ENCODE assay signal across 11 cellular contexts in the genomic region with DNA sequence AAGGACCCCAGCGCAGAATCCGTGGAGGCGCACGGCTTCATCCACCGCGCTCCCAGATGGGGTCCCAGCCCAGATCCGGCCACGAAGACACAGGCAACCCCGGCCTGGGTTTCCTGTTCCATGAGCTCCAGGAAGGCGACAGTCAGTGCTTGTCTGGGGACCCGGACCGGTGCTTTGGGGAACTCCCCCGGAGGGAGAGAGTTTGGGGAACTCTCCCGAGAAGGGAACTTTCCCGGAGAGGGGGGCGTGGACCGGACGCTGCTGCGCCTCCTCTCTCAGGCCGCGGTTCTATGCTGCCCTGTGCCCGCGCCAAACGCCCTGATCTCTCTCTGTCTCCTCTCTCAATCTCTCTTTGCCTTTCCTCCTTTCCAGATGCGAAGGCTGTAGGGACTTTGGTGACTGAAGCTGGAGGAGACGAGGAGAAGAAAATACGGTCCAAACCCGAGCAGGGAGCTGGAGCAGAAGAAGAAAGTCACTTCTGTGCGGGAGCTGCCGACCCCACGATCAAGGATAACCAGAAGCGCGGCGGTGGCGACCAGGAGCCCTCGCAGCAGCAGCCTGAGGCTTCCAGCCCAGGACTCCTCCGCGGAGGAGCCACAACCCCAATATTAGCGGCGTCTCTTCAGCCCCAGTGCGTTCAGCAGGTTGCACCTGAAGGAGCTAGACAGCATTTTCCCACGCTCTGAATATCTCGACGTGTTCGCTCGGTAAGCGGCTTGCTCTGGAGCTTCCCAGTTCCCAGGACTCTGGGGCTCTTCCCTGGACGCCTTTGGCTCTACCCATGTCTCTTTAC. TPM values are rescaled to one million over a fixed set of nuclear protein-coding genes. Genes with fewer than 3 reads are reported as not detected.
DNase-seq lines count a peak whose midpoint lies in the region; ATAC-seq and TF ChIP-seq lines count a peak whose summit lies in the region.
"Had no signal": no experiment of that assay in that cellular context is flagged by ENCODE, and none has a peak within 500 bp of the region (broad histone marks: within the 10 kb centered on the region; RNA-seq: fewer than 3 reads in every experiment).

No MANE protein-coding gene starts in this region.

- H3K27ac Mint-ChIP-seq in activated T-cell treated with anti-CD3 and anti-CD28 coated beads, Interleukin-2, amount 50 U/mL, for 24 hours: no peak overlapping the region
- H3K27ac Mint-ChIP-seq in WTC11: no peak overlapping the region

- CTCF ChIA-PET in WTC11 (lab: Charles Lee): interaction anchor here (0.8 to 1.6 kb wide), 4 partner anchors 10 to 222 kb away, joined by 3 to 8 read pairs (median 3); no protein-coding TSS in a partner anchor

- peaks cover 12% of the 10 kb centered on the region for H3K4me1 Mint-ChIP-seq in activated T-cell treated with anti-CD3 and anti-CD28 coated beads, Interleukin-2, amount 50 U/mL, for 24 hours (ENCODE audit: low read depth)
- peaks cover 17% of the 10 kb centered on the region for H3K4me1 Mint-ChIP-seq in WTC11

- H3K4me3 ChIP-seq in stomach (peak overlapping the region; percentile 13 to 44 (median 25)), lower leg skin (ENCODE audit: low read depth, poor library complexity, severe bottlenecking) (no peak overlapping the region)

- ATAC-seq in WTC11 (peak; percentile 71), GM18873 (IDR thresholded peaks at IDR 0.05; ENCODE audit: low FRiP score, unreplicated experiment) (no peak)

- intact Hi-C loops in stomach (cut with DNase I; ENCODE audit: low total_unique reads): no loop called here
- intact Hi-C loops in lower leg skin (cut with DNase I; ENCODE audit: low total_unique reads): no loop called here

- DNase-seq in activated T-cell treated with anti-CD3 and anti-CD28 coated beads, Interleukin-2, amount 50 U/mL, for 24 hours: no peak
- no peak for DNase-seq in activated T-cell treated with anti-CD3 and anti-CD28 coated beads for 4 hours
- peak; percentile 36 for DNase-seq in WTC11 (ENCODE audit: low spot score)
- DNase-seq in iPS-NIHi11 (ENCODE audit: low spot score): peak; percentile 25
- DNase-seq in stomach: no peak
- DNase-seq in cortex of kidney (lab: John Stamatoyannopoulos, UW): no peak
- DNase-seq in lower leg skin (ENCODE audit: low spot score in 2 of 2): no peak
- DNase-seq: Caco-2, GOT3, NCI-H2029 treated with DMSO at 0.1 percent for 48 hours had no signal

- peak overlapping the region; percentile 68 for H3K4me3 Mint-ChIP-seq in activated T-cell treated with anti-CD3 and anti-CD28 coated beads, Interleukin-2, amount 50 U/mL, for 24 hours
- peak overlapping the region; percentile 78 for H3K4me3 Mint-ChIP-seq in WTC11

- peaks cover 0 to 20% (median 15%) of the 10 kb centered on the region in 4 donors for H3K4me1 ChIP-seq in stomach
- H3K4me1 ChIP-seq: Caco-2 had no signal

- TF ChIP-seq EP300 in stomach (IDR thresholded peaks at IDR 0.05): no peak

- H3K9me3 ChIP-seq in stomach: peaks cover 0 to 7% (median 0%) of the 10 kb centered on the region in 4 donors
- H3K9me3 ChIP-seq: Caco-2 had no signal

- POLR2A ChIA-PET in WTC11 (lab: Charles Lee): interaction anchor here (0.7 kb wide), 1 partner anchor 8 kb away, joined by 3 read pairs; no protein-coding TSS in a partner anchor

- no peak for TF ChIP-seq CTCF in WTC11 (IDR thresholded peaks at IDR 0.05)
- no peak for TF ChIP-seq CTCF in stomach (IDR thresholded peaks at IDR 0.05)
- TF ChIP-seq CTCF in lower leg skin (IDR thresholded peaks at IDR 0.05): no peak

- peaks cover 18 to 88% (median 55%) of the 10 kb centered on the region in 3 donors for H3K27me3 ChIP-seq in stomach

- 2 to 34% (median 5%) methylated on average over 25 to 48 of the region's 48 CpGs for whole genome bisulfite sequencing in stomach, 5 donors
- 4 to 24% methylated on average over 20 to 48 of the region's 48 CpGs for WGBS in lower leg skin, 2 donors

- H3K27me3 Mint-ChIP-seq in activated T-cell treated with anti-CD3 and anti-CD28 coated beads, Interleukin-2, amount 50 U/mL, for 24 hours: peaks cover 88% of the 10 kb centered on the region
- H3K27me3 Mint-ChIP-seq in WTC11 (ENCODE audit: low read depth): peaks cover 100% of the 10 kb centered on the region

- TF ChIP-seq POLR2A in stomach (IDR thresholded peaks at IDR 0.05): no peak
- TF ChIP-seq POLR2A in lower leg skin (IDR thresholded peaks at IDR 0.05): no peak

- no peak overlapping the region for H3K27ac ChIP-seq in stomach

- H3K36me3 Mint-ChIP-seq in activated T-cell treated with anti-CD3 and anti-CD28 coated beads, Interleukin-2, amount 50 U/mL, for 24 hours (ENCODE audit: low read depth): no peaks in the 10 kb centered on the region
- H3K36me3 Mint-ChIP-seq in WTC11: no peaks in the 10 kb centered on the region

- no peaks in the 10 kb centered on the region for H3K9me3 Mint-ChIP-seq in activated T-cell treated with anti-CD3 and anti-CD28 coated beads, Interleukin-2, amount 50 U/mL, for 24 hours
- H3K9me3 Mint-ChIP-seq in WTC11: no peaks in the 10 kb centered on the region

- H3K36me3 ChIP-seq in stomach: no peaks in the 10 kb centered on the region

TF ChIP-seq in WTC11, 78 proteins besides CTCF, POLR2A, EP300 and RAD21:
- TF ChIP-seq NR3C1 (CRISPR knock-in tag; conservative IDR thresholded peaks at IDR 0.05; ENCODE audit: low read depth) (no peak), ATF1 (CRISPR knock-in tag; IDR thresholded peaks at IDR 0.05) (no peak), NFYB (CRISPR knock-in tag; conservative IDR thresholded peaks at IDR 0.05; ENCODE audit: low read depth) (no peak), JAZF1 (CRISPR knock-in tag; IDR thresholded peaks at IDR 0.05) (no peak), GABPB1 (CRISPR knock-in tag; IDR thresholded peaks at IDR 0.05) (no peak), TEAD1 (CRISPR knock-in tag; IDR thresholded peaks at IDR 0.05) (no peak), GRHL2 (CRISPR knock-in tag; IDR thresholded peaks at IDR 0.05; ENCODE audit: insufficient replicate concordance, severe bottlenecking) (no peak), CREB1 (CRISPR knock-in tag; IDR thresholded peaks at IDR 0.05) (no peak), CBFB (CRISPR knock-in tag; IDR thresholded peaks at IDR 0.05; ENCODE audit: low read depth) (no peak), TCF7 (CRISPR knock-in tag; IDR thresholded peaks at IDR 0.05; ENCODE audit: low read depth) (no peak)
- TF ChIP-seq, protein P1, sequence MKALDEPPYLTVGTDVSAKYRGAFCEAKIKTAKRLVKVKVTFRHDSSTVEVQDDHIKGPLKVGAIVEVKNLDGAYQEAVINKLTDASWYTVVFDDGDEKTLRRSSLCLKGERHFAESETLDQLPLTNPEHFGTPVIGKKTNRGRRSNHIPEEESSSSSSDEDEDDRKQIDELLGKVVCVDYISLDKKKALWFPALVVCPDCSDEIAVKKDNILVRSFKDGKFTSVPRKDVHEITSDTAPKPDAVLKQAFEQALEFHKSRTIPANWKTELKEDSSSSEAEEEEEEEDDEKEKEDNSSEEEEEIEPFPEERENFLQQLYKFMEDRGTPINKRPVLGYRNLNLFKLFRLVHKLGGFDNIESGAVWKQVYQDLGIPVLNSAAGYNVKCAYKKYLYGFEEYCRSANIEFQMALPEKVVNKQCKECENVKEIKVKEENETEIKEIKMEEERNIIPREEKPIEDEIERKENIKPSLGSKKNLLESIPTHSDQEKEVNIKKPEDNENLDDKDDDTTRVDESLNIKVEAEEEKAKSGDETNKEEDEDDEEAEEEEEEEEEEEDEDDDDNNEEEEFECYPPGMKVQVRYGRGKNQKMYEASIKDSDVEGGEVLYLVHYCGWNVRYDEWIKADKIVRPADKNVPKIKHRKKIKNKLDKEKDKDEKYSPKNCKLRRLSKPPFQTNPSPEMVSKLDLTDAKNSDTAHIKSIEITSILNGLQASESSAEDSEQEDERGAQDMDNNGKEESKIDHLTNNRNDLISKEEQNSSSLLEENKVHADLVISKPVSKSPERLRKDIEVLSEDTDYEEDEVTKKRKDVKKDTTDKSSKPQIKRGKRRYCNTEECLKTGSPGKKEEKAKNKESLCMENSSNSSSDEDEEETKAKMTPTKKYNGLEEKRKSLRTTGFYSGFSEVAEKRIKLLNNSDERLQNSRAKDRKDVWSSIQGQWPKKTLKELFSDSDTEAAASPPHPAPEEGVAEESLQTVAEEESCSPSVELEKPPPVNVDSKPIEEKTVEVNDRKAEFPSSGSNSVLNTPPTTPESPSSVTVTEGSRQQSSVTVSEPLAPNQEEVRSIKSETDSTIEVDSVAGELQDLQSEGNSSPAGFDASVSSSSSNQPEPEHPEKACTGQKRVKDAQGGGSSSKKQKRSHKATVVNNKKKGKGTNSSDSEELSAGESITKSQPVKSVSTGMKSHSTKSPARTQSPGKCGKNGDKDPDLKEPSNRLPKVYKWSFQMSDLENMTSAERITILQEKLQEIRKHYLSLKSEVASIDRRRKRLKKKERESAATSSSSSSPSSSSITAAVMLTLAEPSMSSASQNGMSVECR (CRISPR knock-in tag; IDR thresholded peaks at IDR 0.05; ENCODE audit: borderline replicate concordance): no peak

RNA-seq across cellular contexts. Expression of a gene that starts 47.6 kb away (rescaled TPM):
- 6.4 to 6.9 TPM (median 6.7 TPM) in 3 replicates for total RNA-seq in WTC11 (2021)
- 1 to 10 TPM in 4 of 5 donors, under 1 TPM in 1; 0.58 to 7.5 (median 6.1) TPM for total RNA-seq in stomach
- polyA plus RNA-seq in stomach: 1 to 10 TPM; 3.7 to 6.7 (median 6.3) TPM
- 1 to 10 TPM; 4.8 to 7.3 (median 6.4) TPM for total RNA-seq in lower leg skin

Comparison
In these comparisons a context has a peak if more than half of its experiments do, and no peak if none do; other contexts are left out.
1. DNase-seq: peak in WTC11 (single experiment) and iPS-NIHi11 (single experiment); none in activated T-cell treated with anti-CD3 and anti-CD28 coated beads, Interleukin-2, amount 50 U/mL, for 24 hours (single experiment), activated T-cell treated with anti-CD3 and anti-CD28 coated beads for 4 hours (single experiment), stomach (single experiment), cortex of kidney (single experiment) and lower leg skin (0 of 2).